8 cellular contexts compared by ENCODE assay signal in the genomic region with DNA sequence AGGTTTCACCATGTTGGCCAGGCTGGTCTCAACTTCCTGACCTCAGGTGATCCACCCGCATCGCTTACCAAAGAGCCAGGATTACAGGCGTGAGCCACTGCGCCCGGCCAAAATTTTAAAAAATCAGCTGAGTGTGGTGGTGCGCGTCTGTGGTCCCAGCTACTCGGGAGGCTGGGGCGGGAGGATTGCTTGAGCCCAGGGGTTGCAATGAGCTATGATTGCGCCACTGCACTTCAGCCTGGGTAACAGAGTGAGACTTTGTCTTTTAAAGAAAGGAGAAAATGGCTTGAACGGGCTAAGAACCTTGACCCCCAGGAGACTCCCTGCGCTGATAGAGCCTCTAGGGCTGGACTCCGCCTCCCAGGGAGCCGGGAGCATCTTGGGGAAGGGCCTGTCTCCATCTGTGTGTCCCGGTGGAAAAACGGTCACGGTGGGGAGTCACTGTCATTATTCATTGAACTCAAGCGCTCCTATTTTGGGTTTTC. TPM values are rescaled to one million over a fixed set of nuclear protein-coding genes. Genes with fewer than 3 reads are reported as not detected.
DNase-seq lines count a peak whose midpoint lies in the region; ATAC-seq and TF ChIP-seq lines count a peak whose summit lies in the region.

No MANE protein-coding gene starts in this region.

- H3K9ac ChIP-seq in ES-I3 (ENCODE audit: low read depth, low read length) (peak overlapping the region; percentile 74), endocrine pancreas (ENCODE audit: control insufficient read depth, insufficient read depth, low read length) (peak overlapping the region; percentile 82)

- ATAC-seq in GM23338, result peak; percentile 22
- ATAC-seq in natural killer cell, result peak in 1 of 3 donors; percentile 0

- H3K27ac ChIP-seq in GM23338 (ENCODE audit: low read depth), result peak overlapping the region; percentile 97
- H3K27ac ChIP-seq in OCI-LY7 (ENCODE audit: low read depth, low read length, poor library complexity, severe bottlenecking), result peak overlapping the region; percentile 66

- H3K36me3 Mint-ChIP-seq in GM23338 (ENCODE audit: low read depth), result peaks cover 10% of the 10 kb centered on the region; the same call in 2 of the 3 replicates
- no peaks in the 10 kb centered on the region for H3K36me3 Mint-ChIP-seq in natural killer cell

- H2AFZ ChIP-seq in GM23338 (peak overlapping the region; percentile 66; the same call in 1 of the 2 replicates), OCI-LY7 (ENCODE audit: low read length) (peak overlapping the region; percentile 78; the same call in 1 of the 2 replicates)

- H3K36me3 ChIP-seq in ES-I3 (ENCODE audit: insufficient read depth, low read length), result no peaks in the 10 kb centered on the region
- H3K36me3 ChIP-seq in GM23338 (ENCODE audit: insufficient read depth), result no peaks in the 10 kb centered on the region
- peaks cover under 1% of the 10 kb centered on the region; the same call in 1 of the 2 replicates for H3K36me3 ChIP-seq in OCI-LY7 (ENCODE audit: insufficient read depth, low read length)
- H3K36me3 ChIP-seq in endocrine pancreas (ENCODE audit: control insufficient read depth, insufficient read depth, low read length), result no peaks in the 10 kb centered on the region

- H3F3A ChIP-seq in GM23338 (replicated peaks; ENCODE audit: low read depth), result 0 out of 2 replicates have a peak, but pooled peaks cover 11% of the 10 kb centered on the region

- no peak for TF ChIP-seq CTCF in GM23338 (conservative IDR thresholded peaks at IDR 0.05; ENCODE audit: low read depth in 2 of 2)
- TF ChIP-seq CTCF in OCI-LY7 (conservative IDR thresholded peaks at IDR 0.05; ENCODE audit: low read length), result no peak
- no peak for TF ChIP-seq CTCF in natural killer cell (IDR thresholded peaks at IDR 0.05)

- no peaks in the 10 kb centered on the region for H3K27me3 ChIP-seq in GM23338 (ENCODE audit: insufficient read depth)
- H3K27me3 ChIP-seq in endocrine pancreas (ENCODE audit: control insufficient read depth, insufficient read depth, low read length), result no peaks in the 10 kb centered on the region

- intact Hi-C loops in OCI-LY7 (cut with micrococcal nuclease; ENCODE audit: unreplicated experiment) (loop anchor here (1.0 to 5.0 kb wide), 4 partner anchors 26 to 109 kb away; no protein-coding TSS in a partner anchor), natural killer cell (cut with micrococcal nuclease) (loop anchor here (1.0 to 2.0 kb wide), 5 partner anchors 26 to 293 kb away; partner anchors contain the start of gene TMEM248)

- peak overlapping the region; percentile 89 for H3K4me3 Mint-ChIP-seq in GM23338
- peak overlapping the region; percentile 88 for H3K4me3 Mint-ChIP-seq in natural killer cell

- BruUV-seq in OCI-LY7 (replicated peaks; lab: Mats Ljungman, UMichigan), result TSS peak; percentile 99

- DNase-seq in GM23338 (ENCODE audit: low spot score), result no peak
- DNase-seq in OCI-LY7 (ENCODE audit: low spot score), result no peak
- no peak for DNase-seq in natural killer cell
- no peak for DNase-seq in LoVo (ENCODE audit: low spot score)
- no peak for DNase-seq in GM03348 (ENCODE audit: low spot score)
- no peak for DNase-seq in AG08395 (ENCODE audit: low spot score)

- H3K79me2 ChIP-seq in GM23338 (replicated peaks; ENCODE audit: insufficient read depth), result peaks cover 26% of the 10 kb centered on the region
- peaks cover 29% of the 10 kb centered on the region; the same call in 1 of the 2 replicates for H3K79me2 ChIP-seq in OCI-LY7 (ENCODE audit: insufficient read depth, low read depth, low read length)

- H3K27ac Mint-ChIP-seq in GM23338, result peak overlapping the region; percentile 78
- H3K27ac Mint-ChIP-seq in natural killer cell, result peak overlapping the region; percentile 77 to 89

- H3K9me2 ChIP-seq in GM23338 (ENCODE audit: insufficient read depth), result no peaks in the 10 kb centered on the region
- no peaks in the 10 kb centered on the region for H3K9me2 ChIP-seq in OCI-LY7 (ENCODE audit: insufficient read depth, low read length)

- H4K20me1 ChIP-seq in GM23338 (replicated peaks; ENCODE audit: insufficient read depth) (peaks cover 2% of the 10 kb centered on the region; the same call in 1 of the 2 replicates), OCI-LY7 (ENCODE audit: insufficient read depth, low read length) (no peaks in the 10 kb centered on the region)

- H3K4me1 ChIP-seq in ES-I3 (ENCODE audit: insufficient read depth, low read length) (no peaks in the 10 kb centered on the region; the same call in 1 of the 2 replicates), GM23338 (ENCODE audit: insufficient read depth) (peaks cover 11% of the 10 kb centered on the region), OCI-LY7 (ENCODE audit: insufficient read depth, low read length, poor library complexity, severe bottlenecking) (peaks cover 52% of the 10 kb centered on the region), endocrine pancreas (ENCODE audit: control insufficient read depth, insufficient read depth, low read length) (no peaks in the 10 kb centered on the region)

- H3K4me1 Mint-ChIP-seq in GM23338 (peaks cover 8% of the 10 kb centered on the region), natural killer cell (peaks cover 40 to 42% of the 10 kb centered on the region in 2 donors)

- no peaks in the 10 kb centered on the region for H3K9me3 ChIP-seq in ES-I3 (ENCODE audit: control insufficient read depth, insufficient read depth, low read length)
- H3K9me3 ChIP-seq in OCI-LY7 (ENCODE audit: low read length), result no peaks in the 10 kb centered on the region
- H3K9me3 ChIP-seq in endocrine pancreas (ENCODE audit: control insufficient read depth, low read length), result no peaks in the 10 kb centered on the region

- H3K27me3 Mint-ChIP-seq in GM23338 (ENCODE audit: insufficient read depth, low read depth, poor library complexity) (peaks cover 11% of the 10 kb centered on the region), natural killer cell (ENCODE audit: low read depth in 2 of 2) (no peaks in the 10 kb centered on the region)

- no peaks in the 10 kb centered on the region; the same call in 2 of the 3 replicates for H3K9me3 Mint-ChIP-seq in GM23338
- H3K9me3 Mint-ChIP-seq in natural killer cell, result no peaks in the 10 kb centered on the region

- H3K4me3 ChIP-seq in GM23338 (peak overlapping the region; percentile 80), OCI-LY7 (ENCODE audit: low read depth, low read length, poor library complexity, severe bottlenecking) (peak overlapping the region; percentile 74), endocrine pancreas (ENCODE audit: control insufficient read depth, insufficient read depth, low read length) (peak overlapping the region; percentile 67)

- H3K4me2 ChIP-seq in GM23338 (peak overlapping the region; percentile 96), OCI-LY7 (ENCODE audit: low read length) (peak overlapping the region; percentile 99)

- CTCF ChIA-PET in OCI-LY7 (lab: Charles Lee; ENCODE audit: unreplicated experiment), result no interaction called here

- POLR2A ChIA-PET in OCI-LY7 (lab: Charles Lee), result interaction anchor here (0.5 to 2.1 kb wide), 10 partner anchors 10 to 138 kb away, joined by 3 to 8 read pairs (median 4); no protein-coding TSS in a partner anchor

TF ChIP-seq in GM23338, 12 proteins besides CTCF, POLR2A, EP300 and RAD21 (continues in another document):
- TF ChIP-seq POLR2AphosphoS5 (IDR thresholded peaks at IDR 0.05; ENCODE audit: low read depth), result no peak

RNA-seq across cellular contexts. Expression of gene KCTD7, which starts 0.8 kb away (rescaled TPM):
- total RNA-seq in GM23338 (2014; rRNA removed; shearing (Covaris generic)), result 19.8 and 21.0 TPM in 2 replicates
- polyA plus RNA-seq in GM23338 (2016; fragmentation: Nextera tagmentation; extraction: Ambion mirVana), result 3.7 and 3.8 TPM in 2 replicates
- total RNA-seq in OCI-LY7 (2014; rRNA removed; shearing (Covaris generic)), result 32.9 and 40.5 TPM in 2 replicates
- total RNA-seq in OCI-LY7 (2022), result 41.8 and 43.3 TPM in 2 replicates
- total RNA-seq in natural killer cell, result 10 to 100 TPM; 29.3 to 33.0 (median 31.7) TPM
